ENCODE assay signal across 8 cellular contexts in the genomic region with DNA sequence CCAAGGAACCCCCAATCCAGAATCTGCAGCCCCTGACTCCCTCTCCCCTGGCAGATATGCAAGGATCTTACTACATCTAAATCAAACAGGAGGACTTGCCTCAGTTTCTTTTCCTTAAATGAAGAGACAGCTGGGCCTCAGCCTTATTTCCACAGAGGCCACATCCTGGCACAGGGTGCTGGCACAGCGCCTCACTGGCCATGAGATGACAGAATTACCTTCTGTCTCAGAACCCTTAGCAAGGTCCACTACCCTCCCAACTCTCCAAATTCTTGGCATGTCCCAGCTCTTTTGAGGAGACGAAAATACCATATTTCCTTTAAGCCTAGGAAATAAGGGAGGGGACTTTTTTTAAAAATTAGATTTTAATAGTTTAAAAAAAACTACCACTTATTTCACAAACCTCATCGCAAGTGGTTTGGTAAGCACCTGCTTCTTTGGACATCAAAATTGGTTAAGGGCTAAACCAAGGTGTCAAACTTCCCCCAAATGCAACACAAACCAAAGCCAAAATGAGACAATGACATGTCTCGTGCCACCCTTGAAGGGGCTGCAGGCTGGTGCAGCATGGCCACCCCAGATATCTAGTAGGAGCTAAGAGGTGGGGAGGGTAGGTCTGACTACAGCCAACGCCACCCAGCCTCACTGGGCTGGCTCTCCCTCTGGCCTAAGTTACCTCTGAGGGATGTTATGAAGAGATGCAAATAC. TPM values are rescaled to one million over a fixed set of nuclear protein-coding genes. Genes with fewer than 3 reads are reported as not detected.
DNase-seq lines count a peak whose midpoint lies in the region; ATAC-seq and TF ChIP-seq lines count a peak whose summit lies in the region.

No MANE protein-coding gene starts in this region.

- H2AK5ac ChIP-seq in H9 (ENCODE audit: insufficient read length, low read length), result no peak overlapping the region

- H3K79me1 ChIP-seq in H9 (ENCODE audit: insufficient read depth, low read depth, low read length, poor library complexity, severe bottlenecking), result peaks cover 11% of the 10 kb centered on the region

- no peak overlapping the region for H2BK12ac ChIP-seq in H9 (ENCODE audit: insufficient read length, low read depth, low read length)

- no peak overlapping the region for H3K4me2 ChIP-seq in H9 (ENCODE audit: insufficient read depth, insufficient read length, low read length)

- H2BK120ac ChIP-seq in H9 (ENCODE audit: low read depth, low read length, poor library complexity, severe bottlenecking), result no peak overlapping the region

- no peaks in the 10 kb centered on the region for H3K27me3 ChIP-seq in right atrium auricular region
- no peaks in the 10 kb centered on the region for H3K27me3 ChIP-seq in stomach smooth muscle (ENCODE audit: control insufficient read depth in 1 of 2, insufficient read depth in 2 of 2, low read length in 2 of 2)
- no peaks in the 10 kb centered on the region for H3K27me3 ChIP-seq in H9 (ENCODE audit: insufficient read depth, low read length)

- H3K4me1 Mint-ChIP-seq in activated T-cell treated with anti-CD3 and anti-CD28 coated beads, Interleukin-2, amount 50 U/mL, for 72 hours (ENCODE audit: low read depth), result peaks cover 57% of the 10 kb centered on the region
- H3K4me1 Mint-ChIP-seq in activated CD8-positive, alpha-beta T cell treated with anti-CD3 and anti-CD28 coated beads for 36 hours (ENCODE audit: low read depth), result peaks cover 73% of the 10 kb centered on the region
- H3K4me1 Mint-ChIP-seq in H9, result no peaks in the 10 kb centered on the region

- no peaks in the 10 kb centered on the region for H3K9me3 Mint-ChIP-seq in activated T-cell treated with anti-CD3 and anti-CD28 coated beads, Interleukin-2, amount 50 U/mL, for 72 hours
- H3K9me3 Mint-ChIP-seq in activated CD8-positive, alpha-beta T cell treated with anti-CD3 and anti-CD28 coated beads for 36 hours, result peaks cover 2% of the 10 kb centered on the region
- no peaks in the 10 kb centered on the region; a peak in 1 of 5 replicates for H3K9me3 Mint-ChIP-seq in H9

- no peak for ATAC-seq in activated T-cell treated with anti-CD3 and anti-CD28 coated beads, Interleukin-2, amount 50 U/mL, for 72 hours (replicated peaks in 1 of 2)
- ATAC-seq in activated CD8-positive, alpha-beta T cell treated with anti-CD3 and anti-CD28 coated beads for 36 hours, result no peak

- H3K27ac ChIP-seq in right atrium auricular region (peak overlapping the region; percentile 65 to 83), stomach smooth muscle (ENCODE audit: low read length) (peak overlapping the region; percentile 99), H9 (ENCODE audit: insufficient read length, low read depth, low read length) (no peak overlapping the region)

- no peak overlapping the region for H3K4ac ChIP-seq in H9 (ENCODE audit: low read depth, low read length)

- no peak overlapping the region for H3K18ac ChIP-seq in H9 (ENCODE audit: insufficient read length, low read depth, low read length)

- peaks cover 2% of the 10 kb centered on the region; the same call in 1 of the 2 replicates for H3K79me2 ChIP-seq in H9 (ENCODE audit: insufficient read depth, low read length)

- H3T11ph ChIP-seq in H9 (ENCODE audit: low read length), result no peak overlapping the region

- H3K27ac Mint-ChIP-seq in activated T-cell treated with anti-CD3 and anti-CD28 coated beads, Interleukin-2, amount 50 U/mL, for 72 hours, result peak overlapping the region; percentile 97
- peak overlapping the region; percentile 100 for H3K27ac Mint-ChIP-seq in activated CD8-positive, alpha-beta T cell treated with anti-CD3 and anti-CD28 coated beads for 36 hours
- peak overlapping the region in 1 of 3 experiments; percentile 71; a peak in 3 of 7 replicates for H3K27ac Mint-ChIP-seq in H9

- H3K4me1 ChIP-seq in right atrium auricular region (peaks cover 0 to 54% of the 10 kb centered on the region in 2 donors), stomach smooth muscle (ENCODE audit: control insufficient read depth, insufficient read depth, low read length) (peaks cover 65% of the 10 kb centered on the region), H9 (ENCODE audit: insufficient read depth, low read length) (no peaks in the 10 kb centered on the region)

- no peak overlapping the region for H2BK5ac ChIP-seq in H9 (ENCODE audit: insufficient read length, low read length)

- no peak overlapping the region for H2BK20ac ChIP-seq in H9 (ENCODE audit: low read depth, low read length, poor library complexity, severe bottlenecking)

- no peak overlapping the region for H4K5ac ChIP-seq in H9 (ENCODE audit: insufficient read length, low read depth, low read length)

- no peak overlapping the region for H3K56ac ChIP-seq in H9 (ENCODE audit: insufficient read length, low read depth, low read length)

- H3K36me3 ChIP-seq in right atrium auricular region, result no peaks in the 10 kb centered on the region
- no peaks in the 10 kb centered on the region for H3K36me3 ChIP-seq in stomach smooth muscle (ENCODE audit: control insufficient read depth in 2 of 2, insufficient read depth in 2 of 2, low read length in 2 of 2)

- H3K36me3 Mint-ChIP-seq in activated T-cell treated with anti-CD3 and anti-CD28 coated beads, Interleukin-2, amount 50 U/mL, for 72 hours (ENCODE audit: insufficient read depth in 2 of 2), result peaks cover 0 to 5% of the 10 kb centered on the region in 2 donors
- peaks cover 11% of the 10 kb centered on the region for H3K36me3 Mint-ChIP-seq in activated CD8-positive, alpha-beta T cell treated with anti-CD3 and anti-CD28 coated beads for 36 hours (ENCODE audit: low read depth)
- H3K36me3 Mint-ChIP-seq in H9 (ENCODE audit: insufficient read depth in 1 of 3, low read depth in 3 of 3), result peaks cover 0 to 4% (median 4%) of the 10 kb centered on the region in 3 experiments; a peak in 4 of 7 replicates

- H3K9me3 ChIP-seq in right atrium auricular region (no peaks in the 10 kb centered on the region), stomach smooth muscle (ENCODE audit: control insufficient read depth in 2 of 2, low read length in 2 of 2) (no peaks in the 10 kb centered on the region), H9 (ENCODE audit: control insufficient read depth, low read depth, low read length) (no peaks in the 10 kb centered on the region)

- H4K91ac ChIP-seq in H9 (ENCODE audit: insufficient read length, low read depth, low read length), result no peak overlapping the region

- no CpG with 5 or more reads among the region's 5 CpGs for WGBS in H9 (ENCODE audit: extremely low coverage, insufficient read length, low lambda C conversion rate)

- H3K9ac ChIP-seq in stomach smooth muscle (ENCODE audit: low read length in 2 of 2) (no peak overlapping the region), H9 (ENCODE audit: extremely low read depth, insufficient read length, low read length) (no peak overlapping the region)

- no peak for DNase-seq in activated T-cell treated with anti-CD3 and anti-CD28 coated beads, Interleukin-2, amount 50 U/mL, for 72 hours
- DNase-seq in activated T-cell treated with anti-CD3 and anti-CD28 coated beads, Interleukin-2, amount 50 U/mL, for 1 hour, result no peak
- DNase-seq in activated CD8-positive, alpha-beta T cell treated with anti-CD3 and anti-CD28 coated beads for 36 hours, result no peak
- no peak for DNase-seq in right atrium auricular region (ENCODE audit: low spot score)
- no peak for DNase-seq in GF-D8 (lab: John Stamatoyannopoulos, UW)
- no peak for DNase-seq in H9
- no peak for DNase-seq in medulla oblongata (ENCODE audit: extremely low spot score)

- intact Hi-C loops in activated CD8-positive, alpha-beta T cell treated with anti-CD3 and anti-CD28 coated beads for 36 hours (cut with micrococcal nuclease), result no loop called here

- H3K4me3 Mint-ChIP-seq in activated T-cell treated with anti-CD3 and anti-CD28 coated beads, Interleukin-2, amount 50 U/mL, for 72 hours, result peak overlapping the region; percentile 86 to 96
- H3K4me3 Mint-ChIP-seq in activated CD8-positive, alpha-beta T cell treated with anti-CD3 and anti-CD28 coated beads for 36 hours, result peak overlapping the region; percentile 79
- no peak overlapping the region; a peak in 1 of 5 replicates for H3K4me3 Mint-ChIP-seq in H9

- no peak overlapping the region for H4K8ac ChIP-seq in H9 (replicated peaks; ENCODE audit: insufficient read length, low read depth, low read length)

- POLR2A ChIA-PET in activated CD8-positive, alpha-beta T cell treated with anti-CD3 and anti-CD28 coated beads for 36 hours (lab: Charles Lee), result interaction anchor here (1.0 to 3.4 kb wide), 5 partner anchors 10 to 30 kb away, joined by 3 to 17 read pairs (median 6); partner anchors contain the start of gene SLC35B1

- no peak overlapping the region for H2AFZ ChIP-seq in H9 (ENCODE audit: low read length)

- no peak overlapping the region for H3K4me3 ChIP-seq in right atrium auricular region
- peak overlapping the region in 1 of 2 donors; percentile 44 for H3K4me3 ChIP-seq in stomach smooth muscle (ENCODE audit: low read length in 2 of 2)

- H3K23me2 ChIP-seq in H9 (ENCODE audit: insufficient read length, low read depth, low read length, poor library complexity, severe bottlenecking), result no peaks in the 10 kb centered on the region

- no peak overlapping the region for H3K23ac ChIP-seq in H9 (ENCODE audit: insufficient read length, low read depth, low read length)

- H3K27me3 Mint-ChIP-seq in activated T-cell treated with anti-CD3 and anti-CD28 coated beads, Interleukin-2, amount 50 U/mL, for 72 hours (ENCODE audit: low read depth), result no peaks in the 10 kb centered on the region
- no peaks in the 10 kb centered on the region for H3K27me3 Mint-ChIP-seq in activated CD8-positive, alpha-beta T cell treated with anti-CD3 and anti-CD28 coated beads for 36 hours
- no peaks in the 10 kb centered on the region for H3K27me3 Mint-ChIP-seq in H9 (ENCODE audit: low read depth)

- no peaks in the 10 kb centered on the region for H4K20me1 ChIP-seq in H9 (ENCODE audit: control insufficient read depth, insufficient read depth, insufficient read length)

- no peak for TF ChIP-seq CTCF in activated CD8-positive, alpha-beta T cell treated with anti-CD3 and anti-CD28 coated beads for 36 hours (IDR thresholded peaks at IDR 0.05)
- TF ChIP-seq CTCF in right atrium auricular region (IDR thresholded peaks at IDR 0.05) (no peak), H9 (conservative IDR thresholded peaks at IDR 0.05) (no peak)

- CTCF ChIA-PET in activated CD8-positive, alpha-beta T cell treated with anti-CD3 and anti-CD28 coated beads for 36 hours (lab: Charles Lee), result interaction anchor here (1.0 to 2.4 kb wide), 4 partner anchors 11 to 31 kb away, joined by 3 to 7 read pairs (median 5); partner anchors contain the start of gene SLC35B1

- H3K14ac ChIP-seq in H9 (ENCODE audit: insufficient read depth, low read length), result no peak overlapping the region

- no peak overlapping the region for H2BK15ac ChIP-seq in H9 (ENCODE audit: low read depth, low read length)

RNA-seq across cellular contexts. Expression of gene FAM117A, which starts 25.3 kb away (rescaled TPM):
- total RNA-seq in activated T-cell treated with anti-CD3 and anti-CD28 coated beads, Interleukin-2, amount 50 U/mL, for 72 hours, result 10 to 100 TPM; 19.5 to 29.3 TPM
- total RNA-seq in activated CD8-positive, alpha-beta T cell treated with anti-CD3 and anti-CD28 coated beads for 36 hours, result 10 to 100 TPM; 19.7 to 23.0 TPM
- total RNA-seq in right atrium auricular region, result 10 to 100 TPM; 15.1 to 15.5 TPM
- total RNA-seq in H9 (2021), result 21.1 and 21.3 TPM in 2 replicates

RNA-seq across cellular contexts. Expression of gene SLC35B1, which starts 30.8 kb away (rescaled TPM):
- 10 to 100 TPM; 62.6 to 73.9 TPM for total RNA-seq in activated T-cell treated with anti-CD3 and anti-CD28 coated beads, Interleukin-2, amount 50 U/mL, for 72 hours
- 10 to 100 TPM; 38.6 to 46.6 TPM for total RNA-seq in activated CD8-positive, alpha-beta T cell treated with anti-CD3 and anti-CD28 coated beads for 36 hours
- 10 to 100 TPM; 54.1 to 83.6 TPM for total RNA-seq in right atrium auricular region
- total RNA-seq in H9 (2021), result 55.5 and 58.9 TPM in 2 replicates

RNA-seq across cellular contexts. Expression of gene KAT7, which starts 49.9 kb away (rescaled TPM):
- total RNA-seq in activated T-cell treated with anti-CD3 and anti-CD28 coated beads, Interleukin-2, amount 50 U/mL, for 72 hours, result 10 to 100 TPM; 83.9 to 85.9 TPM
- 10 to 100 TPM; 61.2 to 66.6 TPM for total RNA-seq in activated CD8-positive, alpha-beta T cell treated with anti-CD3 and anti-CD28 coated beads for 36 hours
- total RNA-seq in right atrium auricular region (10 to 100 TPM; 30.5 to 38.2 TPM), H9 (2021) (84.6 and 93.1 TPM in 2 replicates)

Comparison
In these comparisons a context has a peak if more than half of its experiments do, and no peak if none do; other contexts are left out.
1. H3K4me3 Mint-ChIP-seq: peak in activated T-cell treated with anti-CD3 and anti-CD28 coated beads, Interleukin-2, amount 50 U/mL, for 72 hours (2 of 2) and activated CD8-positive, alpha-beta T cell treated with anti-CD3 and anti-CD28 coated beads for 36 hours (single experiment); none in H9 (0 of 2).